25 cellular contexts compared by ENCODE assay signal in genomic region chr2:149902104-149902503, GRCh38.
DNase-seq lines count a peak whose midpoint lies in the region; ATAC-seq and TF ChIP-seq lines count a peak whose summit lies in the region.
"Had no signal": no experiment of that assay in that cellular context is flagged by ENCODE, and none has a peak within 500 bp of the region (broad histone marks: within the 10 kb centered on the region; RNA-seq: fewer than 3 reads in every experiment).

No MANE protein-coding gene starts in this region.

- ATAC-seq in heart right ventricle (peak in 1 of 8 donors; percentile 68), Right ventricle myocardium inferior (no peak), GM21515 (IDR thresholded peaks at IDR 0.05; ENCODE audit: unreplicated experiment) (no peak), GM18511 (IDR thresholded peaks at IDR 0.05; ENCODE audit: unreplicated experiment) (no peak)
- ATAC-seq: effector memory CD8-positive, alpha-beta T cell; naive thymus-derived CD4-positive, alpha-beta T cell; stimulated activated naive CD8-positive, alpha-beta T cell treated with anti-CD3 and anti-CD28 coated beads, Interleukin-15, amount 100 ng/mL, for 72 hours; T-cell; upper lobe of right lung had no signal

- H3K27me3 ChIP-seq in heart right ventricle: no peaks in the 10 kb centered on the region
- no peaks in the 10 kb centered on the region for H3K27me3 ChIP-seq in ascending aorta
- H3K27me3 ChIP-seq in WERI-Rb-1 (ENCODE audit: insufficient read depth, low read depth, severe bottlenecking): peaks cover 2% of the 10 kb centered on the region
- H3K27me3 ChIP-seq: hepatocyte, upper lobe of right lung had no signal

- H3K4me3 ChIP-seq in heart right ventricle: no peak overlapping the region
- no peak overlapping the region for H3K4me3 ChIP-seq in ascending aorta
- H3K4me3 ChIP-seq in WERI-Rb-1 (ENCODE audit: low read depth, low read length): no peak overlapping the region
- H3K4me3 ChIP-seq: hepatocyte, smooth muscle cell, upper lobe of right lung had no signal

- TF ChIP-seq CTCF in heart right ventricle (IDR thresholded peaks at IDR 0.05) (no peak), ascending aorta (IDR thresholded peaks at IDR 0.05) (no peak), WERI-Rb-1 (IDR thresholded peaks at IDR 0.05; ENCODE audit: low read depth, low read length) (no peak)

- H3K4me1 ChIP-seq in heart right ventricle (no peaks in the 10 kb centered on the region), ascending aorta (no peaks in the 10 kb centered on the region)
- H3K4me1 ChIP-seq: parathyroid adenoma, upper lobe of right lung had no signal

- H3K9me3 ChIP-seq in heart right ventricle (no peaks in the 10 kb centered on the region), ascending aorta (no peaks in the 10 kb centered on the region), WERI-Rb-1 (ENCODE audit: severe bottlenecking) (no peaks in the 10 kb centered on the region)
- H3K9me3 ChIP-seq: upper lobe of right lung had no signal

- intact Hi-C loops in heart right ventricle (cut with DNase I) (no loop called here), Right ventricle myocardium inferior (cut with DNase I) (no loop called here), ascending aorta (cut with DNase I) (no loop called here)

- DNase-seq in heart right ventricle: peak; percentile 11 to 15
- DNase-seq in Right ventricle myocardium inferior (ENCODE audit: missing footprints): no peak
- DNase-seq in ascending aorta (ENCODE audit: low spot score in 2 of 2): peak; percentile 12 to 70
- DNase-seq in lung microvascular endothelial cell (ENCODE audit: low read depth in 2 of 2): peak; percentile 8 to 17
- no peak for DNase-seq in WERI-Rb-1
- DNase-seq in SKM-1 treated with dmso at 0.1 percent for 144 hours (lab: John Stamatoyannopoulos, UW; ENCODE audit: unreplicated experiment): no peak
- DNase-seq: activated CD4-positive, alpha-beta memory T cell treated with anti-CD3 and anti-CD28 coated beads, Interleukin-2, amount 10 ng/mL, durations not matched to agents 7 days and 5 days; activated naive CD4-positive, alpha-beta T cell treated with Interleukin-2 at 50 U/mL for 16 hours; CD4-positive, CD25-positive, alpha-beta regulatory T cell; effector memory CD8-positive, alpha-beta T cell; naive thymus-derived CD4-positive, alpha-beta T cell; NCI-H1417 treated with DMSO at 0.1 percent for 48 hours; NCI-H2171; NCI-H69; SHP77; stimulated activated CD4-positive, alpha-beta T cell treated with anti-CD3 and anti-CD28 coated beads, Interleukin-4, amount 100 ng/mL, for 1 hour; stimulated activated naive CD8-positive, alpha-beta T cell treated with anti-CD3 and anti-CD28 coated beads, Interleukin-15, amount 100 ng/mL, for 72 hours; T-cell; upper lobe of right lung had no signal

- H3K27ac ChIP-seq in heart right ventricle (no peak overlapping the region), ascending aorta (no peak overlapping the region), WERI-Rb-1 (no peak overlapping the region)
- H3K27ac ChIP-seq: hepatocyte, KMS-11, parathyroid adenoma, upper lobe of right lung had no signal

- H3K36me3 ChIP-seq in heart right ventricle (no peaks in the 10 kb centered on the region), ascending aorta (no peaks in the 10 kb centered on the region), WERI-Rb-1 (no peaks in the 10 kb centered on the region)
- H3K36me3 ChIP-seq: upper lobe of right lung had no signal

- WGBS in heart right ventricle, 2 donors: 58 to 80% methylated on average over 4 of the region's 4 CpGs

Comparison
In these comparisons a context has a peak if more than half of its experiments do, and no peak if none do; other contexts are left out.
1. DNase-seq: peak in heart right ventricle (2 of 2), ascending aorta (2 of 2) and lung microvascular endothelial cell (2 of 2); none in Right ventricle myocardium inferior (single experiment), WERI-Rb-1 (single experiment) and SKM-1 treated with dmso at 0.1 percent for 144 hours (single experiment).